ENCODE assay signal across 20 cellular contexts in the genomic region with DNA sequence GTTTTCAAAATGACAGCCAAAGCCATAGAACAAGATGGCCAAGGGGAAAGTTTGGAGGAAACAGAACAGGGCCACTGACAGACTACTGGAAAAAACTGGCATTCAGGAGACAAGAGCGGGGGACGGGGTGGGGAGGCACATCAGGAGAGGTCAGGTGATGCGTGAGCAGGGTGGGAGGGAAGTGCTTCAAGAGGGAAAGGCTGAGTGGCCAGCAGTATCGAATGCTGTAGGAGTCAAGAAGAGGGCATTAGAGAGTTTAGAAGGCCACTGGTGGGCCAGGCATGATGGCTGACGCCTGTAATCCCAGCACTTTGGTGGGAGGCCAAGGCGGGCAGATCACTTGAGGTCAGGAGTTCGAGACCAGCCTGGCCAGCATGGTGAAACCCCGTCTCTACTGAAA. TPM values are rescaled to one million over a fixed set of nuclear protein-coding genes. Genes with fewer than 3 reads are reported as not detected.
DNase-seq lines count a peak whose midpoint lies in the region; ATAC-seq and TF ChIP-seq lines count a peak whose summit lies in the region.
"Had no signal": no experiment of that assay in that cellular context is flagged by ENCODE, and none has a peak within 500 bp of the region (broad histone marks: within the 10 kb centered on the region; RNA-seq: fewer than 3 reads in every experiment).

No MANE protein-coding gene starts in this region.

- H4K5ac ChIP-seq in H9 (ENCODE audit: insufficient read length, low read depth, low read length) = no peak overlapping the region

- no peak overlapping the region for H2AFZ ChIP-seq in H9 (ENCODE audit: low read length)
- no peak overlapping the region for H2AFZ ChIP-seq in neuronal stem cell (ENCODE audit: low read length)

- H3K4me2 ChIP-seq in H9 (ENCODE audit: insufficient read depth, insufficient read length, low read length) (no peak overlapping the region), neuronal stem cell (ENCODE audit: insufficient read depth, low read length, poor library complexity, severe bottlenecking) (no peak overlapping the region)

- peaks cover 4% of the 10 kb centered on the region for H3K79me1 ChIP-seq in H9 (ENCODE audit: insufficient read depth, low read depth, low read length, poor library complexity, severe bottlenecking)
- peaks cover 21% of the 10 kb centered on the region for H3K79me1 ChIP-seq in neuronal stem cell (ENCODE audit: low read depth, low read length)

- no peaks in the 10 kb centered on the region for H3K9me3 Mint-ChIP-seq in CD8-positive, alpha-beta T cell
- H3K9me3 Mint-ChIP-seq in H9 = no peaks in the 10 kb centered on the region
- H3K9me3 Mint-ChIP-seq in central memory CD8-positive, alpha-beta T cell = no peaks in the 10 kb centered on the region

- no CpG with 5 or more reads among the region's 8 CpGs for WGBS in H9 (ENCODE audit: extremely low coverage, insufficient read length, low lambda C conversion rate)
- WGBS in neuronal stem cell (ENCODE audit: extremely low coverage in 2 of 2, insufficient read length in 2 of 2, insufficient replicate concordance in 1 of 2), 2 donors = no CpG with 5 or more reads among the region's 8 CpGs

- no peak for DNase-seq in CD8-positive, alpha-beta T cell
- DNase-seq in H9 (no peak), neuronal stem cell (ENCODE audit: low spot score) (no peak), foreskin melanocyte (no peak), NCI-H2196 treated with DMSO at 0.1 percent for 48 hours (lab: John Stamatoyannopoulos, UW; ENCODE audit: unreplicated experiment) (no peak), omental fat pad (ENCODE audit: low spot score) (no peak)
- no peak for DNase-seq in central memory CD8-positive, alpha-beta T cell (ENCODE audit: low spot score in 2 of 2)
- DNase-seq: activated CD4-positive, alpha-beta T cell treated with anti-CD3 and anti-CD28 coated beads for 4 hours; anterior cingulate cortex; DMS53; gastrocnemius medialis; MG63; NCI-H1694 treated with DMSO at 0.1 percent for 48 hours; NCI-H526; nucleus accumbens; stimulated activated CD4-positive, alpha-beta T cell treated with anti-CD3 and anti-CD28 coated beads, Interleukin-2, amount 100 ng/mL, for 48 hours; T1000 had no signal

- H3K36me3 ChIP-seq in CD8-positive, alpha-beta T cell (ENCODE audit: insufficient read depth, low read length) = peaks cover 27% of the 10 kb centered on the region
- peaks cover 25 to 75% of the 10 kb centered on the region in 2 donors for H3K36me3 ChIP-seq in neuronal stem cell (replicated peaks in 1 of 2; ENCODE audit: control insufficient read depth in 2 of 2, insufficient read depth in 2 of 2, low read length in 2 of 2)

- no peaks in the 10 kb centered on the region for H4K20me1 ChIP-seq in H9 (ENCODE audit: control insufficient read depth, insufficient read depth, insufficient read length)

- no peak overlapping the region for H2BK5ac ChIP-seq in H9 (ENCODE audit: insufficient read length, low read length)
- no peak overlapping the region for H2BK5ac ChIP-seq in neuronal stem cell (ENCODE audit: low read length)

- POLR2A ChIA-PET in CD8-positive, alpha-beta T cell (lab: Charles Lee) = interaction anchor here (0.6 to 2.2 kb wide), 4 partner anchors 8 to 32 kb away, joined by 4 to 10 read pairs (median 4); partner anchors contain the start of gene TOMM22

- H2AK5ac ChIP-seq in H9 (ENCODE audit: insufficient read length, low read length) = no peak overlapping the region
- no peak overlapping the region for H2AK5ac ChIP-seq in neuronal stem cell (ENCODE audit: low read depth, low read length)

- CTCF ChIA-PET in CD8-positive, alpha-beta T cell (lab: Charles Lee) = interaction anchor here (1.0 to 1.9 kb wide), 2 partner anchors 10 to 53 kb away, joined by 3 to 6 read pairs; no protein-coding TSS in a partner anchor

- no peaks in the 10 kb centered on the region for H3K9me3 ChIP-seq in CD8-positive, alpha-beta T cell (ENCODE audit: low read length)
- H3K9me3 ChIP-seq in H9 (ENCODE audit: control insufficient read depth, low read depth, low read length) (no peaks in the 10 kb centered on the region), neuronal stem cell (replicated peaks in 1 of 2; ENCODE audit: control insufficient read depth in 2 of 2, insufficient read depth in 1 of 2, low read depth in 1 of 2, low read length in 2 of 2) (peaks cover 0 to 2% of the 10 kb centered on the region in 2 donors)
- H3K9me3 ChIP-seq: gastrocnemius medialis, MG63, SJSA1, tibial nerve had no signal

- no peak overlapping the region for H3K4me3 ChIP-seq in CD8-positive, alpha-beta T cell (ENCODE audit: low read depth, low read length)
- H3K4me3 ChIP-seq in neuronal stem cell (ENCODE audit: low read length in 2 of 2) = no peak overlapping the region
- H3K4me3 ChIP-seq: gastrocnemius medialis, lung, MG63, SJSA1, tibial nerve had no signal

- H2BK12ac ChIP-seq in H9 (ENCODE audit: insufficient read length, low read depth, low read length) = no peak overlapping the region
- H2BK12ac ChIP-seq in neuronal stem cell (ENCODE audit: low read length) = no peak overlapping the region

- H3K27ac ChIP-seq in CD8-positive, alpha-beta T cell (ENCODE audit: low read depth, low read length) = no peak overlapping the region
- H3K27ac ChIP-seq in H9 (ENCODE audit: insufficient read length, low read depth, low read length) (no peak overlapping the region), neuronal stem cell (replicated peaks; ENCODE audit: low read length) (no peak overlapping the region)
- H3K27ac ChIP-seq: SJSA1, tibial nerve had no signal

- H4K91ac ChIP-seq in H9 (ENCODE audit: insufficient read length, low read depth, low read length) = no peak overlapping the region
- no peak overlapping the region for H4K91ac ChIP-seq in neuronal stem cell (ENCODE audit: low read depth, low read length, poor library complexity)

- H3K27me3 Mint-ChIP-seq in CD8-positive, alpha-beta T cell (ENCODE audit: low read depth) = no peaks in the 10 kb centered on the region
- no peaks in the 10 kb centered on the region for H3K27me3 Mint-ChIP-seq in H9 (ENCODE audit: low read depth)
- H3K27me3 Mint-ChIP-seq in central memory CD8-positive, alpha-beta T cell = no peaks in the 10 kb centered on the region

- no peak overlapping the region for H3K4ac ChIP-seq in H9 (ENCODE audit: low read depth, low read length)
- no peak overlapping the region for H3K4ac ChIP-seq in neuronal stem cell (ENCODE audit: low read length)

- H3K4me3 Mint-ChIP-seq in CD8-positive, alpha-beta T cell = no peak overlapping the region
- H3K4me3 Mint-ChIP-seq in H9 = no peak overlapping the region; a peak in 1 of 5 replicates
- no peak overlapping the region for H3K4me3 Mint-ChIP-seq in central memory CD8-positive, alpha-beta T cell

- H3T11ph ChIP-seq in H9 (ENCODE audit: low read length) = no peak overlapping the region

- no peaks in the 10 kb centered on the region for H3K23me2 ChIP-seq in H9 (ENCODE audit: insufficient read length, low read depth, low read length, poor library complexity, severe bottlenecking)

- no peak overlapping the region for H3K9ac ChIP-seq in H9 (ENCODE audit: extremely low read depth, insufficient read length, low read length)
- no peak overlapping the region for H3K9ac ChIP-seq in neuronal stem cell (ENCODE audit: low read depth, low read length, poor library complexity)

- ATAC-seq in CD8-positive, alpha-beta T cell = no peak
- ATAC-seq in central memory CD8-positive, alpha-beta T cell (replicated peaks; ENCODE audit: extremely low read depth, poor library complexity, severe bottlenecking) = no peak
- no peak for ATAC-seq in omental fat pad (ENCODE audit: low FRiP score)

- H2BK120ac ChIP-seq in H9 (ENCODE audit: low read depth, low read length, poor library complexity, severe bottlenecking) = no peak overlapping the region
- H2BK120ac ChIP-seq in neuronal stem cell (ENCODE audit: low read depth, low read length) = no peak overlapping the region

- H3K27ac Mint-ChIP-seq in CD8-positive, alpha-beta T cell = peak overlapping the region; percentile 75
- H3K27ac Mint-ChIP-seq in H9 = peak overlapping the region; percentile 11 to 82 (median 42); a peak in 4 of 7 replicates
- peak overlapping the region; percentile 71 for H3K27ac Mint-ChIP-seq in central memory CD8-positive, alpha-beta T cell (ENCODE audit: low read depth)

- H3K18ac ChIP-seq in H9 (ENCODE audit: insufficient read length, low read depth, low read length) (no peak overlapping the region), neuronal stem cell (ENCODE audit: low read length) (no peak overlapping the region)

- peaks cover 84% of the 10 kb centered on the region for H3K36me3 Mint-ChIP-seq in CD8-positive, alpha-beta T cell
- H3K36me3 Mint-ChIP-seq in H9 (ENCODE audit: insufficient read depth in 1 of 3, low read depth in 3 of 3) = peaks cover 20 to 67% (median 60%) of the 10 kb centered on the region in 3 experiments
- peaks cover 44% of the 10 kb centered on the region for H3K36me3 Mint-ChIP-seq in central memory CD8-positive, alpha-beta T cell (ENCODE audit: insufficient read depth)

- peaks cover 57% of the 10 kb centered on the region for H3K4me1 Mint-ChIP-seq in CD8-positive, alpha-beta T cell (ENCODE audit: low read depth)
- H3K4me1 Mint-ChIP-seq in H9 = peaks cover 29 to 46% of the 10 kb centered on the region in 2 experiments
- peaks cover 71% of the 10 kb centered on the region for H3K4me1 Mint-ChIP-seq in central memory CD8-positive, alpha-beta T cell

- H3K4me1 ChIP-seq in CD8-positive, alpha-beta T cell (ENCODE audit: insufficient read depth, low read length) = peaks cover 9% of the 10 kb centered on the region
- H3K4me1 ChIP-seq in H9 (ENCODE audit: insufficient read depth, low read length) (peaks cover 10% of the 10 kb centered on the region; the same call in 1 of the 2 replicates), neuronal stem cell (ENCODE audit: control insufficient read depth in 2 of 2, insufficient read depth in 1 of 2, low read depth in 1 of 2, low read length in 2 of 2) (peaks cover 2 to 22% of the 10 kb centered on the region in 2 donors)

- no peak for TF ChIP-seq CTCF in CD8-positive, alpha-beta T cell (IDR thresholded peaks at IDR 0.05)
- no peak for TF ChIP-seq CTCF in H9 (conservative IDR thresholded peaks at IDR 0.05)
- TF ChIP-seq CTCF in omental fat pad (IDR thresholded peaks at IDR 0.05) = no peak

- H3K14ac ChIP-seq in H9 (ENCODE audit: insufficient read depth, low read length) (no peak overlapping the region), neuronal stem cell (ENCODE audit: low read length) (no peak overlapping the region)

- no peaks in the 10 kb centered on the region for H3K27me3 ChIP-seq in CD8-positive, alpha-beta T cell (ENCODE audit: insufficient read depth, low read length)
- no peaks in the 10 kb centered on the region for H3K27me3 ChIP-seq in H9 (ENCODE audit: insufficient read depth, low read length)
- H3K27me3 ChIP-seq in neuronal stem cell (ENCODE audit: control insufficient read depth in 3 of 3, insufficient read depth in 3 of 3, low read depth in 1 of 3, low read length in 3 of 3) = no peaks in the 10 kb centered on the region
- H3K27me3 ChIP-seq: gastrocnemius medialis, MG63, SJSA1, tibial nerve had no signal

- no peak overlapping the region for H2BK20ac ChIP-seq in H9 (ENCODE audit: low read depth, low read length, poor library complexity, severe bottlenecking)

- H4K8ac ChIP-seq in H9 (replicated peaks; ENCODE audit: insufficient read length, low read depth, low read length) = no peak overlapping the region
- H4K8ac ChIP-seq in neuronal stem cell (ENCODE audit: low read depth, low read length) = no peak overlapping the region

- H3K56ac ChIP-seq in H9 (ENCODE audit: insufficient read length, low read depth, low read length) = no peak overlapping the region

- H3K79me2 ChIP-seq in H9 (ENCODE audit: insufficient read depth, low read length) = peaks cover 24% of the 10 kb centered on the region; the same call in 1 of the 2 replicates

- H3K23ac ChIP-seq in H9 (ENCODE audit: insufficient read length, low read depth, low read length) (no peak overlapping the region), neuronal stem cell (ENCODE audit: low read depth, low read length, poor library complexity) (peak overlapping the region; percentile 69)

- H2BK15ac ChIP-seq in H9 (ENCODE audit: low read depth, low read length) (no peak overlapping the region), neuronal stem cell (ENCODE audit: low read length) (no peak overlapping the region)

- intact Hi-C loops in CD8-positive, alpha-beta T cell (cut with DNase I, micrococcal nuclease) = no loop called here

RNA-seq across cellular contexts. Expression of gene GTPBP1, which starts 8.2 kb away (rescaled TPM):
- 100 to 1,000 TPM; 341 to 346 TPM for total RNA-seq in CD8-positive, alpha-beta T cell
- 108 TPM in 2 replicates for total RNA-seq in H9 (2021)
- 47.8 TPM for polyA plus RNA-seq in neuronal stem cell (2013, experiment 1 of 2)
- 48.3 TPM for polyA plus RNA-seq in neuronal stem cell (2013, experiment 2 of 2)
- total RNA-seq in omental fat pad = 10 to 100 TPM; 31.3 to 75.7 (median 51.4) TPM

RNA-seq across cellular contexts. Expression of gene JOSD1, which starts 13.2 kb away (rescaled TPM):
- total RNA-seq in CD8-positive, alpha-beta T cell = 100 to 1,000 TPM; 364 to 375 TPM
- total RNA-seq in H9 (2021) = 18.3 and 19.2 TPM in 2 replicates
- 22.9 TPM for polyA plus RNA-seq in neuronal stem cell (2013, experiment 1 of 2)
- polyA plus RNA-seq in neuronal stem cell (2013, experiment 2 of 2) = 21.5 TPM
- total RNA-seq in omental fat pad = 100 to 1,000 TPM in 1 of 4 donors, 10 to 100 TPM in 3; 61.9 to 130 (median 66.3) TPM

RNA-seq across cellular contexts. Expression of gene TOMM22, which starts 32.2 kb away (rescaled TPM):
- total RNA-seq in CD8-positive, alpha-beta T cell = 10 to 100 TPM; 75.2 to 75.4 TPM
- total RNA-seq in H9 (2021) (128 TPM in 2 replicates), omental fat pad (10 to 100 TPM; 33.4 to 48.4 (median 40.0) TPM)
- polyA plus RNA-seq in neuronal stem cell (2013, experiment 1 of 2) = 62.5 TPM
- polyA plus RNA-seq in neuronal stem cell (2013, experiment 2 of 2) = 63.9 TPM

RNA-seq across cellular contexts. Expression of gene SUN2, which starts 41.9 kb away (rescaled TPM):
- 100 to 1,000 TPM; 431 to 454 TPM for total RNA-seq in CD8-positive, alpha-beta T cell
- total RNA-seq in H9 (2021) (12.0 and 12.1 TPM in 2 replicates), omental fat pad (100 to 1,000 TPM; 302 to 509 (median 347) TPM)
- polyA plus RNA-seq in neuronal stem cell (2013, experiment 1 of 2) = 19.4 TPM
- polyA plus RNA-seq in neuronal stem cell (2013, experiment 2 of 2) = 19.4 TPM

RNA-seq across cellular contexts. Expression of gene CBY1, which starts 57.5 kb away (rescaled TPM):
- 1 to 10 TPM; 7.6 to 8.9 TPM for total RNA-seq in CD8-positive, alpha-beta T cell
- total RNA-seq in H9 (2021) = 24.8 and 26.6 TPM in 2 replicates
- polyA plus RNA-seq in neuronal stem cell (2013, experiment 1 of 2) = 39.4 TPM
- 40.4 TPM for polyA plus RNA-seq in neuronal stem cell (2013, experiment 2 of 2)
- total RNA-seq in omental fat pad = 10 to 100 TPM in 3 of 4 donors, 1 to 10 TPM in 1; 7.6 to 25.9 (median 17.4) TPM
